10 cellular contexts compared by ENCODE assay signal in the genomic region with DNA sequence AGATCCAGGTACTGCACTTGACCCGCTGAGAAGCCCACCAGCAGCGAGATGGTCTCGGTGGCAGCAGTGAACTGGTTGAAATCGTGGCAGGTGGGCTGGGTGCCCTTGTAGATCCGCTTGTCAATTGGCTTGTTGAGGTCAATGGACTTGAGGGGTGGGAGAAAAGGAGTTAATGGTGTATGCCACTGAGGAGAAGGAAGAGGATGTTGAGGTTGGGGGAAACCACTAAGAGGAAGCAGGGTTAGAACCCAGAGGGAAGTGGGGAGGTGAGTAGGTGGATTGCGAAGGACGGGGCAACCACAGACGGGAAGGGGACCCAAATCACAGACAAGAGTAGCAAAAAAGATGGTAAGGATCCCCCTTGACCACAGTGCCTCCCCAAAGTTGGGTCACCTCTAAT. TPM values are rescaled to one million over a fixed set of nuclear protein-coding genes. Genes with fewer than 3 reads are reported as not detected.
DNase-seq lines count a peak whose midpoint lies in the region; ATAC-seq and TF ChIP-seq lines count a peak whose summit lies in the region.
"Had no signal": no experiment of that assay in that cellular context is flagged by ENCODE, and none has a peak within 500 bp of the region (broad histone marks: within the 10 kb centered on the region; RNA-seq: fewer than 3 reads in every experiment).

No MANE protein-coding gene starts in this region.

- ATAC-seq in HG02588 (IDR thresholded peaks at IDR 0.05; ENCODE audit: unreplicated experiment), result no peak
- ATAC-seq: activated CD4-positive, CD25-positive, alpha-beta regulatory T cell treated with anti-CD3 and anti-CD28 coated beads, Interleukin-2, amount 50 U/mL, for 24 hours had no signal

- H3K4me1 Mint-ChIP-seq in immature natural killer cell, result peaks cover 36 to 39% of the 10 kb centered on the region in 2 donors

- peak; percentile 62 for DNase-seq in Ammon's horn (ENCODE audit: low spot score)
- DNase-seq in HFF-Myc (ENCODE audit: extremely low read depth, low read depth), result no peak
- peak; percentile 39 to 57 (median 46) for DNase-seq in immature natural killer cell
- DNase-seq in DMS 273 (lab: John Stamatoyannopoulos, UW; ENCODE audit: unreplicated experiment), result no peak
- DNase-seq in NCI-H2227 treated with DMSO at 0.1 percent for 48 hours (lab: John Stamatoyannopoulos, UW), result no peak
- no peak for DNase-seq in T-helper 9 cell
- DNase-seq: stimulated activated CD4-positive, alpha-beta T cell treated with anti-CD3 and anti-CD28 coated beads, Interleukin-4, amount 100 ng/mL, for 24 hours had no signal

- peak overlapping the region; percentile 83 to 92 (median 89) for H3K4me3 Mint-ChIP-seq in immature natural killer cell

- H3K9me3 Mint-ChIP-seq in immature natural killer cell, result no peaks in the 10 kb centered on the region

- H3K4me3 ChIP-seq in HFF-Myc (replicated peaks; ENCODE audit: low read depth, low read length), result peak overlapping the region; percentile 90
- H3K4me3 ChIP-seq in WI38 (ENCODE audit: low read depth, low read length), result peak overlapping the region; percentile 93

- H3K27me3 Mint-ChIP-seq in immature natural killer cell (ENCODE audit: low read depth in 3 of 3), result peaks cover 19 to 27% (median 25%) of the 10 kb centered on the region in 3 donors

- H3K27ac Mint-ChIP-seq in immature natural killer cell, result peak overlapping the region; percentile 30 to 64 (median 46)

- TF ChIP-seq CTCF in HFF-Myc (IDR thresholded peaks at IDR 0.05; ENCODE audit: low read depth, low read length, missing control alignments) (no peak), WI38 (IDR thresholded peaks at IDR 0.05; ENCODE audit: low read depth, low read length) (no peak)

- H3K36me3 Mint-ChIP-seq in immature natural killer cell, result peaks cover 13 to 38% (median 21%) of the 10 kb centered on the region in 3 donors

RNA-seq across cellular contexts. Expression of a gene that starts 1.7 kb away (rescaled TPM):
- polyA plus RNA-seq in immature natural killer cell, result 10 to 100 TPM; 20.2 to 43.9 (median 20.7) TPM

RNA-seq across cellular contexts. Expression of a gene that starts 8.7 kb away (rescaled TPM):
- 1 to 10 TPM in 2 of 3 donors, under 1 TPM in 1; 0.34 to 2.7 (median 1.2) TPM for polyA plus RNA-seq in immature natural killer cell

RNA-seq across cellular contexts. Expression of a gene that starts 21.9 kb away (rescaled TPM):
- polyA plus RNA-seq in immature natural killer cell, result under 1 TPM in 2 of 3 donors, not detected in 1; 0.10 to 0.35 TPM

RNA-seq across cellular contexts. Expression of a gene that starts 24.2 kb away (rescaled TPM):
- not detected for polyA plus RNA-seq in immature natural killer cell

RNA-seq across cellular contexts. Expression of a gene that starts 57.7 kb away (rescaled TPM):
- polyA plus RNA-seq in immature natural killer cell, result not detected

Comparison
In these comparisons a context has a peak if more than half of its experiments do, and no peak if none do; other contexts are left out.
1. DNase-seq: peak in Ammon's horn (single experiment) and immature natural killer cell (3 of 3); none in HFF-Myc (single experiment), DMS 273 (single experiment), NCI-H2227 treated with DMSO at 0.1 percent for 48 hours (single experiment) and T-helper 9 cell (single experiment).